ENCODE assay signal across 8 cellular contexts in genomic region chr14:52918486-52918885, GRCh38. TPM values are rescaled to one million over a fixed set of nuclear protein-coding genes. Genes with fewer than 3 reads are reported as not detected.
DNase-seq lines count a peak whose midpoint lies in the region; ATAC-seq and TF ChIP-seq lines count a peak whose summit lies in the region.

No MANE protein-coding gene starts in this region.

- CTCF ChIA-PET in T-cell (lab: Charles Lee) = interaction anchor here in 1 of 2 donors (0.9 to 1.2 kb wide), 2 partner anchors 41 to 125 kb away, joined by 4 to 5 read pairs; no protein-coding TSS in a partner anchor

- DNase-seq in CD14-positive monocyte (ENCODE audit: low spot score) (peak; percentile 48), T-cell (peak in 16 of 34 experiments; percentile 2 to 36 (median 10)), stromal cell of bone marrow (ENCODE audit: low read depth) (peak; percentile 70), hypothalamus (lab: John Stamatoyannopoulos, UW) (no peak), inferior parietal cortex (ENCODE audit: extremely low spot score) (no peak)

- H3K4me1 Mint-ChIP-seq in CD14-positive monocyte = peaks cover 16% of the 10 kb centered on the region
- H3K4me1 Mint-ChIP-seq in T-cell = peaks cover 28 to 36% (median 30%) of the 10 kb centered on the region in 3 donors

- H3K9me3 Mint-ChIP-seq in CD14-positive monocyte (no peaks in the 10 kb centered on the region), T-cell (no peaks in the 10 kb centered on the region)

- TF ChIP-seq CTCF in CD14-positive monocyte (IDR thresholded peaks at IDR 0.05) = no peak
- no peak for TF ChIP-seq CTCF in gastroesophageal sphincter (IDR thresholded peaks at IDR 0.05)

- H3K4me3 Mint-ChIP-seq in CD14-positive monocyte (no peak overlapping the region), T-cell (no peak overlapping the region)

- H3K27me3 ChIP-seq in gastroesophageal sphincter = no peaks in the 10 kb centered on the region

- TF ChIP-seq POLR2A in gastroesophageal sphincter (IDR thresholded peaks at IDR 0.05) = no peak

- no peak overlapping the region for H3K4me3 ChIP-seq in gastroesophageal sphincter

- peaks cover 0 to 1% (median 0%) of the 10 kb centered on the region in 3 donors for H3K27me3 Mint-ChIP-seq in CD14-positive monocyte (ENCODE audit: low read depth in 3 of 3)
- peaks cover 0 to 1% of the 10 kb centered on the region in 2 donors for H3K27me3 Mint-ChIP-seq in T-cell

- peaks cover 0 to 22% of the 10 kb centered on the region in 2 donors for H3K36me3 ChIP-seq in gastroesophageal sphincter

- peaks cover 31 to 99% (median 37%) of the 10 kb centered on the region in 3 donors for H3K4me1 ChIP-seq in gastroesophageal sphincter

- peak overlapping the region; percentile 29 to 61 (median 52) for H3K27ac ChIP-seq in gastroesophageal sphincter

- no peak for TF ChIP-seq EP300 in gastroesophageal sphincter (IDR thresholded peaks at IDR 0.05)

- intact Hi-C loops in CD14-positive monocyte (cut with micrococcal nuclease) = no loop called here

- no peaks in the 10 kb centered on the region for H3K9me3 ChIP-seq in gastroesophageal sphincter

- H3K27ac Mint-ChIP-seq in CD14-positive monocyte (peak overlapping the region; percentile 37 to 87 (median 82)), T-cell (peak overlapping the region; percentile 84 to 90)

- peak; percentile 79 for ATAC-seq in GM19025 (IDR thresholded peaks at IDR 0.05; ENCODE audit: low read depth, unreplicated experiment)
- ATAC-seq in HG03175 (IDR thresholded peaks at IDR 0.05; ENCODE audit: unreplicated experiment) = peak; percentile 86
- ATAC-seq in T-cell (replicated peaks in 1 of 4) = peak; percentile 98 to 100 (median 100)
- ATAC-seq in gastroesophageal sphincter = peak; percentile 72

- H3K36me3 Mint-ChIP-seq in CD14-positive monocyte (no peaks in the 10 kb centered on the region), T-cell (no peaks in the 10 kb centered on the region)

- POLR2A ChIA-PET in T-cell (lab: Charles Lee) = interaction anchor here in 1 of 2 donors (0.6 kb wide), 1 partner anchor 12 kb away, joined by 3 read pairs; no protein-coding TSS in a partner anchor

RNA-seq across cellular contexts. Expression of gene FERMT2, which starts 32.4 kb away (rescaled TPM):
- polyA plus RNA-seq in CD14-positive monocyte = not detected
- total RNA-seq in T-cell (1 to 10 TPM in 1 of 5 donors, under 1 TPM in 3, not detected in 1; 0.35 to 1.0 (median 0.84) TPM), gastroesophageal sphincter (100 to 1,000 TPM; 364 to 398 (median 388) TPM)

Comparison
In these comparisons a context has a peak if more than half of its experiments do, and no peak if none do; other contexts are left out.
1. DNase-seq: peak in CD14-positive monocyte (single experiment) and stromal cell of bone marrow (single experiment); none in hypothalamus (0 of 51) and inferior parietal cortex (single experiment).
2. RNA of gene FERMT2, which starts 32.4 kb away (total RNA-seq): 364 to 398 TPM in gastroesophageal sphincter; 0.35 to 1.0 TPM in T-cell; every median in the first group is over 100 times any median in the second.
3. Peak in every context shown above with its lines, with median percentiles within 50 percentile points of each other: ATAC-seq.